In the genomic region with DNA sequence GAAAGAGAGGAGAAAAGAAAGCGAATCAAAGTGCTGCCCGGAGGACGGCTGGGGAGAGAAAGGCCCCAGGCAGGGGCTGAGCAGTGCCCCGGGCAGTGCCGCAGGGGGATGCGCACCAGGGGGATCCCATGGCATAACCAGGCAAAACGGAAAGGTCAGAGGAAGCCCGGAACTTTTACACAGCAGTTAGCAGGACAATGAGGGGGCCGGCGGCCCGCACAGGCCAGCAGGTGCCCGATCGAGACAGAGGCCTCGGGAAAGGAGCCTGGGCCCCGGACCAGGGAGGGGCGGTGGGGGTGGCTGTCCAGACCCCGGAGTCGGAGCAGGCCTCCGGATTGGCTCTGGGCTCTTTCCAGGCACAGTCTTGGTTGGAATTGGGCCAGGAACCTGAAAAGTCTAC, we compare ENCODE assay signal across 21 cellular contexts.
DNase-seq lines count a peak whose midpoint lies in the region; ATAC-seq, FAIRE-seq and TF ChIP-seq lines count a peak whose summit lies in the region.
"Had no signal": no experiment of that assay in that cellular context is flagged by ENCODE, and none has a peak within 500 bp of the region (broad histone marks: within the 10 kb centered on the region; RNA-seq: fewer than 3 reads in every experiment).

No MANE protein-coding gene starts in this region.

- DNase-seq in neuronal stem cell (ENCODE audit: low spot score) (no peak), upper lobe of right lung (no peak), GM23248 (no peak), SK-N-DZ (ENCODE audit: low spot score) (no peak), HTR-8/SVneo (ENCODE audit: insufficient read length, low spot score) (no peak)
- DNase-seq: BE2C; Caco-2; CD4-positive, alpha-beta T cell; DMS153; GF-D8; NCI-H1436; NCI-H1930; NCI-H345; NCI-H524 treated with DMSO at 0.1 percent for 48 hours; PC-3 had no signal

- no peak for ATAC-seq in upper lobe of right lung
- ATAC-seq: PC-3 had no signal

- no peak overlapping the region for H3K4ac ChIP-seq in neuronal stem cell (ENCODE audit: low read length)

- no peak overlapping the region for H3K14ac ChIP-seq in neuronal stem cell (ENCODE audit: low read length)

- H4K20me1 ChIP-seq in GM23248 (ENCODE audit: insufficient read depth), result no peaks in the 10 kb centered on the region

- H3K79me1 ChIP-seq in neuronal stem cell (ENCODE audit: low read depth, low read length), result peaks cover 2% of the 10 kb centered on the region

- no peak overlapping the region for H4K8ac ChIP-seq in neuronal stem cell (ENCODE audit: low read depth, low read length)

- H2BK12ac ChIP-seq in neuronal stem cell (ENCODE audit: low read length), result no peak overlapping the region

- peak overlapping the region; percentile 12 for H3K4me2 ChIP-seq in neuronal stem cell (ENCODE audit: insufficient read depth, low read length, poor library complexity, severe bottlenecking)
- H3K4me2 ChIP-seq in GM23248 (ENCODE audit: unreplicated experiment), result no peak overlapping the region
- H3K4me2 ChIP-seq: KMS-11 had no signal

- no peak overlapping the region for H2BK5ac ChIP-seq in neuronal stem cell (ENCODE audit: low read length)

- H2BK120ac ChIP-seq in neuronal stem cell (ENCODE audit: low read depth, low read length), result peak overlapping the region; percentile 44

- H2AK5ac ChIP-seq in neuronal stem cell (ENCODE audit: low read depth, low read length), result peak overlapping the region; percentile 2

- intact Hi-C loops in upper lobe of right lung (cut with DNase I), result no loop called here

- in situ Hi-C loops in GM23248 (cut with MboI), result no loop called here

- H3K18ac ChIP-seq in neuronal stem cell (ENCODE audit: low read length), result peak overlapping the region; percentile 94

- H3K4me1 ChIP-seq in iPS-18a (ENCODE audit: control insufficient read depth, low read depth, low read length), result peaks cover 28% of the 10 kb centered on the region
- peaks cover 51 to 62% of the 10 kb centered on the region in 2 donors for H3K4me1 ChIP-seq in neuronal stem cell (ENCODE audit: control insufficient read depth in 2 of 2, insufficient read depth in 1 of 2, low read depth in 1 of 2, low read length in 2 of 2)
- peaks cover 12% of the 10 kb centered on the region for H3K4me1 ChIP-seq in upper lobe of right lung
- no peaks in the 10 kb centered on the region for H3K4me1 ChIP-seq in GM23248 (ENCODE audit: insufficient read depth)
- H3K4me1 ChIP-seq: BE2C, Caco-2 had no signal

- no peaks in the 10 kb centered on the region for H3F3A ChIP-seq in GM23248 (ENCODE audit: insufficient read depth)

- H3K36me3 ChIP-seq in iPS-18a (ENCODE audit: control insufficient read depth, low read depth, low read length) (no peaks in the 10 kb centered on the region), neuronal stem cell (replicated peaks in 1 of 2; ENCODE audit: control insufficient read depth in 2 of 2, insufficient read depth in 2 of 2, low read length in 2 of 2) (no peaks in the 10 kb centered on the region), upper lobe of right lung (no peaks in the 10 kb centered on the region), GM23248 (ENCODE audit: low read depth) (no peaks in the 10 kb centered on the region)
- H3K36me3 ChIP-seq: BE2C had no signal

- H3K9ac ChIP-seq in iPS-18a (ENCODE audit: low read length), result no peak overlapping the region
- no peak overlapping the region for H3K9ac ChIP-seq in neuronal stem cell (ENCODE audit: low read depth, low read length, poor library complexity)
- no peak overlapping the region for H3K9ac ChIP-seq in GM23248
- H3K9ac ChIP-seq: KMS-11 had no signal

- H3K23ac ChIP-seq in neuronal stem cell (ENCODE audit: low read depth, low read length, poor library complexity), result no peak overlapping the region

- H3K27ac ChIP-seq in C4-2B (peak overlapping the region; percentile 43; the same call in 1 of the 2 replicates), VCaP (peak overlapping the region; percentile 77), iPS-18a (ENCODE audit: low read length) (no peak overlapping the region), neuronal stem cell (replicated peaks; ENCODE audit: low read length) (no peak overlapping the region), upper lobe of right lung (no peak overlapping the region), GM23248 (no peak overlapping the region)
- H3K27ac ChIP-seq: KMS-11, RWPE1 had no signal

- H3K4me3 ChIP-seq in iPS-18a (ENCODE audit: low read length) (peak overlapping the region; percentile 29), neuronal stem cell (ENCODE audit: low read length in 2 of 2) (peak overlapping the region in 1 of 2 donors; percentile 45), upper lobe of right lung (no peak overlapping the region), GM23248 (no peak overlapping the region)

- no peak overlapping the region for H2BK15ac ChIP-seq in neuronal stem cell (ENCODE audit: low read length)

- WGBS in neuronal stem cell (ENCODE audit: extremely low coverage in 2 of 2, insufficient read length in 2 of 2, insufficient replicate concordance in 1 of 2), 2 donors, result no CpG with 5 or more reads among the region's 19 CpGs
- 88 to 94% methylated on average over 14 to 19 of the region's 19 CpGs for WGBS in GM23248 (ENCODE audit: low coverage in 1 of 2, low lambda C conversion rate in 2 of 2, missing lambda C conversion rate in 2 of 2), 2 experiments

- H2AFZ ChIP-seq in neuronal stem cell (ENCODE audit: low read length) (peak overlapping the region; percentile 86), GM23248 (no peak overlapping the region)

- H4K91ac ChIP-seq in neuronal stem cell (ENCODE audit: low read depth, low read length, poor library complexity), result no peak overlapping the region

- H3K9me3 ChIP-seq in iPS-18a (ENCODE audit: control insufficient read depth, low read depth, low read length) (no peaks in the 10 kb centered on the region), neuronal stem cell (replicated peaks in 1 of 2; ENCODE audit: control insufficient read depth in 2 of 2, insufficient read depth in 1 of 2, low read depth in 1 of 2, low read length in 2 of 2) (peaks cover 0 to 2% of the 10 kb centered on the region in 2 donors), upper lobe of right lung (no peaks in the 10 kb centered on the region), GM23248 (ENCODE audit: low read depth) (no peaks in the 10 kb centered on the region)
- H3K9me3 ChIP-seq: BE2C, Caco-2 had no signal

- H3K79me2 ChIP-seq in GM23248 (ENCODE audit: insufficient read depth), result no peaks in the 10 kb centered on the region

- no peaks in the 10 kb centered on the region for H3K9me2 ChIP-seq in GM23248 (ENCODE audit: insufficient read depth)

- no peak for TF ChIP-seq CTCF in C4-2B (conservative IDR thresholded peaks at IDR 0.05)
- no peak for TF ChIP-seq CTCF in VCaP (conservative IDR thresholded peaks at IDR 0.05)
- TF ChIP-seq CTCF in upper lobe of right lung (IDR thresholded peaks at IDR 0.05), result no peak

- H3K27me3 ChIP-seq in iPS-18a (ENCODE audit: control insufficient read depth, insufficient read depth, low read length) (peaks cover 29% of the 10 kb centered on the region), neuronal stem cell (ENCODE audit: control insufficient read depth in 3 of 3, insufficient read depth in 3 of 3, low read depth in 1 of 3, low read length in 3 of 3) (peaks cover 0 to 10% (median 3%) of the 10 kb centered on the region in 3 experiments), upper lobe of right lung (no peaks in the 10 kb centered on the region), GM23248 (replicated peaks; ENCODE audit: insufficient read depth) (no peaks in the 10 kb centered on the region; the same call in 1 of the 2 replicates)
- H3K27me3 ChIP-seq: BE2C had no signal

- FAIRE-seq in HTR-8/SVneo (lab: Jason Lieb, UNC), result no peak
- FAIRE-seq: A204.1 had no signal

Comparison
In these comparisons a context has a peak if more than half of its experiments do, and no peak if none do; other contexts are left out.
1. H3K27ac ChIP-seq: peak in C4-2B (single experiment) and VCaP (single experiment); none in iPS-18a (single experiment), neuronal stem cell (single experiment), upper lobe of right lung (single experiment) and GM23248 (single experiment).